ENCODE assay signal across 9 cellular contexts in the genomic region with DNA sequence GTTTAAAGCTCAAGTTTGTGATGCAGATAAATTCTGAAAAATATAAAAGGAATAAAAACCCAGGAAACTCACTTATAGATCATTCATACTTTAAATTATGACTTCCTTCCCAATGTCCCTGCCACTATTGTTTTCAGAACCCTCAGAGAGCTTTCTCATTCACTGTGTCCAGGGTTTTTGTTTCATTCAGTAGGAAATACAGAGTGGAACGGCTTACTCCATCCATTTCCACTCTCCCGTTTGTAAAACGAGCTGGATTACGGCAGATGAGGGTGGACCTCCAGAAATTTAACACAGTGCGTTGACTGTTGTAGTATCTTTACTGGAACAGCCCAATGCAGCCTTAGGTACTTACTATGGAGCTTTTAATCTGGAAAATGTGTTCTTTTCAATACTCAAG. TPM values are rescaled to one million over a fixed set of nuclear protein-coding genes. Genes with fewer than 3 reads are reported as not detected.
"Had no signal": no experiment of that assay in that cellular context is flagged by ENCODE, and none has a peak within 500 bp of the region (broad histone marks: within the 10 kb centered on the region; RNA-seq: fewer than 3 reads in every experiment).

No MANE protein-coding gene starts in this region.

- ATAC-seq: GM12878 had no signal

- DNase-seq: GDM1, GF-D8 had no signal

- FAIRE-seq: G401.6, GM12878, GM12891, GM12892, GM18507, GM19239 had no signal

- H3K4me3 ChIP-seq: GM12878 had no signal

RNA-seq across cellular contexts. Expression of gene BPIFA1, which starts 23.6 kb away (rescaled TPM):
- total RNA-seq: G401, GM12878 had no signal
- polyA plus RNA-seq: GM12878 had no signal

RNA-seq across cellular contexts. Expression of gene BPIFB1, which starts 23.6 kb away (rescaled TPM):
- total RNA-seq: G401 had no signal
- polyA plus RNA-seq: GM12878 had no signal

RNA-seq across cellular contexts. Expression of gene BPIFA3, which starts 42.2 kb away (rescaled TPM):
- total RNA-seq: G401, GM12878 had no signal
- polyA plus RNA-seq: GM12878 had no signal
